In the genomic region with DNA sequence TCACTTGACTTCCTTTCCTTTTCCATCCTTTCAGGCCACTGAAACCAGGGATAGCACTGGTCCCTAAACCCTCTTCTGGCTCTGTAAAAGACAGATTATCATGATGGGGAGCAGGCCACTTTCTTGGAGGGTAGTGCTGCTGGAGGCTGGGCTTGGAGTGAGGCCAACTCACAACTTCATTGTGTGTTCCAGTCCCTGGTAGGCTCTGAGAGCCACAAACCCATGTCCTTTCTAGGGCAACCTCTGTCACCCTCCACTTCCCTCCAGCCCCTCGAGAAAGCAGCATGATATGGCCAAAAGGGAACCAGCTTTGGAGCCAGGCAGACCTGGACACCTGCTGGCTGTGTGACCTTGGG, we compare ENCODE assay signal across 1 cellular context.
TF ChIP-seq lines count a peak whose summit lies in the region.

No MANE protein-coding gene starts in this region.

TF ChIP-seq in K562, 482 proteins besides CTCF, POLR2A, EP300 and RAD21:
- TF ChIP-seq MAFG (tag; conservative IDR thresholded peaks at IDR 0.05) = no peak
- no peak for TF ChIP-seq NR2C1 (IDR thresholded peaks at IDR 0.05)
- TF ChIP-seq NR2C1 (tag; IDR thresholded peaks at IDR 0.05) = 0 out of 2 replicates have a peak, but pooled peaks have one; percentile 42
- no peak for TF ChIP-seq PHTF2 (CRISPR knock-in tag; IDR thresholded peaks at IDR 0.05)
- peak; percentile 15; the same call in 1 of the 2 replicates for TF ChIP-seq CTBP1 (IDR thresholded peaks at IDR 0.05; ENCODE audit: borderline replicate concordance)
- TF ChIP-seq NFIC (IDR thresholded peaks at IDR 0.05) = peak; percentile 86
- TF ChIP-seq, protein P1, sequence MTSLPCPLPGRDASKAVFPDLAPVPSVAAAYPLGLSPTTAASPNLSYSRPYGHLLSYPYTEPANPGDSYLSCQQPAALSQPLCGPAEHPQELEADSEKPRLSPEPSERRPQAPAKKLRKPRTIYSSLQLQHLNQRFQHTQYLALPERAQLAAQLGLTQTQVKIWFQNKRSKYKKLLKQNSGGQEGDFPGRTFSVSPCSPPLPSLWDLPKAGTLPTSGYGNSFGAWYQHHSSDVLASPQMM (CRISPR knock-in tag; IDR thresholded peaks at IDR 0.05) = no peak
- TF ChIP-seq, protein P2, sequence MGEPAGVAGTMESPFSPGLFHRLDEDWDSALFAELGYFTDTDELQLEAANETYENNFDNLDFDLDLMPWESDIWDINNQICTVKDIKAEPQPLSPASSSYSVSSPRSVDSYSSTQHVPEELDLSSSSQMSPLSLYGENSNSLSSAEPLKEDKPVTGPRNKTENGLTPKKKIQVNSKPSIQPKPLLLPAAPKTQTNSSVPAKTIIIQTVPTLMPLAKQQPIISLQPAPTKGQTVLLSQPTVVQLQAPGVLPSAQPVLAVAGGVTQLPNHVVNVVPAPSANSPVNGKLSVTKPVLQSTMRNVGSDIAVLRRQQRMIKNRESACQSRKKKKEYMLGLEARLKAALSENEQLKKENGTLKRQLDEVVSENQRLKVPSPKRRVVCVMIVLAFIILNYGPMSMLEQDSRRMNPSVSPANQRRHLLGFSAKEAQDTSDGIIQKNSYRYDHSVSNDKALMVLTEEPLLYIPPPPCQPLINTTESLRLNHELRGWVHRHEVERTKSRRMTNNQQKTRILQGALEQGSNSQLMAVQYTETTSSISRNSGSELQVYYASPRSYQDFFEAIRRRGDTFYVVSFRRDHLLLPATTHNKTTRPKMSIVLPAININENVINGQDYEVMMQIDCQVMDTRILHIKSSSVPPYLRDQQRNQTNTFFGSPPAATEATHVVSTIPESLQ (CRISPR knock-in tag; IDR thresholded peaks at IDR 0.05) = no peak
- TF ChIP-seq ZNF324 (CRISPR knock-in tag; IDR thresholded peaks at IDR 0.05) = no peak
- 0 out of 2 replicates have a peak, but pooled peaks have one; percentile 3 for TF ChIP-seq TCF3 (CRISPR knock-in tag; IDR thresholded peaks at IDR 0.05)
TF ChIP-seq in K562: peak in this region for 4.
